Comparison of ENCODE assay signal across 16 cellular contexts in the genomic region with DNA sequence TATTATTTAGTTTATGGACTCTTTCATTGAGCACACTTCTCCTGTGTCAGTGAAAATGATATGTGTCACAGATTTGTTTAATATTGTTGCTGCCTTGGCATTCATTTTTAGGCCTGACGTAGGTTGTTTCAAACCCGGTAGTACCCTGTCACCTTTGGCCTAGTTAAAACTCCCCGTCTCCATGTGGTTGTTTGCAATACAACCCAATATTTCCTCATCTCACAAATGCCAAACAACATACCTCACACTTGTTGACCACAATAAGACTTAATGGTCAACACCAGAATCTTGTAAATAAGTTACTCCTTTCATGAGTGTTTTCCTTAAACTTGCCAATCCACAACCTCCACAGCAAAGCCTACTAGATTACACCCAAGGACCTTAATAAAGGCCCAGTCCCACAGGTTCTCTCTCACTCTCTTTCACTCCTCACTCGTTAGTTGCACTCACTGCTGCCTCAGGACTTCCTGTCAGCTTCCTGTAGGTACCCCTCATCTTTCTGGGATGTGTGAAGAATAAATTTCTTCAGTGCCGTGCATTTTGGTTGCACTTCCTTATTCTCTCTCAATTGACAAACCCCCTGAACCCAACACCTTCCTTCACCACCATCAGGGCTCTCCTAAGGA. TPM values are rescaled to one million over a fixed set of nuclear protein-coding genes. Genes with fewer than 3 reads are reported as not detected.
DNase-seq lines count a peak whose midpoint lies in the region; ATAC-seq and TF ChIP-seq lines count a peak whose summit lies in the region.
"Had no signal": no experiment of that assay in that cellular context is flagged by ENCODE, and none has a peak within 500 bp of the region (broad histone marks: within the 10 kb centered on the region; RNA-seq: fewer than 3 reads in every experiment).

No MANE protein-coding gene starts in this region.

- ATAC-seq in HG03565 (IDR thresholded peaks at IDR 0.05; ENCODE audit: unreplicated experiment) (no peak), GM19397 (IDR thresholded peaks at IDR 0.05; ENCODE audit: unreplicated experiment) (no peak)
- ATAC-seq: GM23338 had no signal

- H3K9me3 Mint-ChIP-seq in neural progenitor cell: no peaks in the 10 kb centered on the region
- H3K9me3 Mint-ChIP-seq in activated naive CD4-positive, alpha-beta T cell treated with anti-CD3 and anti-CD28 coated beads, Interleukin-2, amount 10 ng/mL, durations not matched to agents 7 days and 5 days: no peaks in the 10 kb centered on the region
- H3K9me3 Mint-ChIP-seq: GM23338 had no signal

- no peaks in the 10 kb centered on the region for H3K36me3 ChIP-seq in neural progenitor cell

- peak overlapping the region; percentile 22 for H2AFZ ChIP-seq in neural progenitor cell (replicated peaks)
- H2AFZ ChIP-seq: GM23338 had no signal

- H3K4me1 Mint-ChIP-seq in neural progenitor cell: no peaks in the 10 kb centered on the region
- H3K4me1 Mint-ChIP-seq in activated naive CD4-positive, alpha-beta T cell treated with anti-CD3 and anti-CD28 coated beads, Interleukin-2, amount 10 ng/mL, durations not matched to agents 7 days and 5 days: no peaks in the 10 kb centered on the region
- H3K4me1 Mint-ChIP-seq: CD4-positive, alpha-beta memory T cell; GM23338 had no signal

- H3K4me1 ChIP-seq in neural progenitor cell: no peaks in the 10 kb centered on the region

- no peaks in the 10 kb centered on the region for H3K9me3 ChIP-seq in neural progenitor cell (ENCODE audit: low read depth)

- no peaks in the 10 kb centered on the region for H3F3A ChIP-seq in neural progenitor cell (ENCODE audit: low read depth)

- no peaks in the 10 kb centered on the region for H3K36me3 Mint-ChIP-seq in neural progenitor cell
- H3K36me3 Mint-ChIP-seq in activated naive CD4-positive, alpha-beta T cell treated with anti-CD3 and anti-CD28 coated beads, Interleukin-2, amount 10 ng/mL, durations not matched to agents 7 days and 5 days: no peaks in the 10 kb centered on the region
- H3K36me3 Mint-ChIP-seq: CD4-positive, alpha-beta memory T cell had no signal

- no peak overlapping the region for H3K27ac Mint-ChIP-seq in neural progenitor cell
- H3K27ac Mint-ChIP-seq in activated naive CD4-positive, alpha-beta T cell treated with anti-CD3 and anti-CD28 coated beads, Interleukin-2, amount 10 ng/mL, durations not matched to agents 7 days and 5 days: no peak overlapping the region
- H3K27ac Mint-ChIP-seq: GM23338 had no signal

- H3K27me3 Mint-ChIP-seq in neural progenitor cell (ENCODE audit: insufficient read depth, low read depth): no peaks in the 10 kb centered on the region
- no peaks in the 10 kb centered on the region for H3K27me3 Mint-ChIP-seq in activated naive CD4-positive, alpha-beta T cell treated with anti-CD3 and anti-CD28 coated beads, Interleukin-2, amount 10 ng/mL, durations not matched to agents 7 days and 5 days
- H3K27me3 Mint-ChIP-seq: CD4-positive, alpha-beta memory T cell had no signal

- peak; percentile 45 for DNase-seq in GM04503 (ENCODE audit: low read depth)
- DNase-seq in amniotic epithelial cell (ENCODE audit: low read depth): peak; percentile 40
- DNase-seq in fibroblast of mammary gland (ENCODE audit: low read depth): peak; percentile 11
- DNase-seq in neural progenitor cell (ENCODE audit: low spot score): no peak
- DNase-seq in activated naive CD4-positive, alpha-beta T cell treated with anti-CD3 and anti-CD28 coated beads, Interleukin-2, amount 10 ng/mL, durations not matched to agents 7 days and 5 days: no peak
- DNase-seq in 8988T: no peak
- DNase-seq: CD4-positive, alpha-beta memory T cell; KBM-7; NCI-H1048; NCI-H1436 treated with DMSO at 0.1 percent for 48 hours; NCI-H2029 treated with DMSO at 0.1 percent for 48 hours; NCI-H510A treated with DMSO at 0.1 percent for 48 hours; NCI-H82 had no signal

- H3K27ac ChIP-seq in neural progenitor cell: no peak overlapping the region

- TF ChIP-seq CTCF in fibroblast of mammary gland (conservative IDR thresholded peaks at IDR 0.05; ENCODE audit: control insufficient read depth, insufficient read depth, low read depth, low read length): no peak
- TF ChIP-seq CTCF in neural progenitor cell (IDR thresholded peaks at IDR 0.05): no peak

- no peaks in the 10 kb centered on the region for H3K79me2 ChIP-seq in neural progenitor cell (ENCODE audit: low read depth)

- no peak overlapping the region for H3K9ac ChIP-seq in neural progenitor cell

- H3K4me3 Mint-ChIP-seq in neural progenitor cell: no peak overlapping the region
- H3K4me3 Mint-ChIP-seq in activated naive CD4-positive, alpha-beta T cell treated with anti-CD3 and anti-CD28 coated beads, Interleukin-2, amount 10 ng/mL, durations not matched to agents 7 days and 5 days: no peak overlapping the region
- H3K4me3 Mint-ChIP-seq: CD4-positive, alpha-beta memory T cell; GM23338 had no signal

- CTCF ChIA-PET in activated naive CD4-positive, alpha-beta T cell treated with anti-CD3 and anti-CD28 coated beads, Interleukin-2, amount 10 ng/mL, durations not matched to agents 7 days and 5 days (lab: Charles Lee): no interaction called here

- no peaks in the 10 kb centered on the region for H3K27me3 ChIP-seq in neural progenitor cell

- H3K4me2 ChIP-seq in neural progenitor cell: no peak overlapping the region
- H3K4me2 ChIP-seq: GM23338 had no signal

- H3K4me3 ChIP-seq in fibroblast of mammary gland (ENCODE audit: control insufficient read depth, low read depth, low read length) (no peak overlapping the region), neural progenitor cell (no peak overlapping the region)
- H3K4me3 ChIP-seq: GM23338 had no signal

- H4K20me1 ChIP-seq in neural progenitor cell (ENCODE audit: low read depth): no peaks in the 10 kb centered on the region

RNA-seq across cellular contexts. Expression of a gene that starts 31.3 kb away (rescaled TPM):
- total RNA-seq in neural progenitor cell (ENCODE audit: low replicate concordance): not detected in 2 replicates
- total RNA-seq: CD4-positive, alpha-beta memory T cell; GM23338 had no signal

Comparison
In these comparisons a context has a peak if more than half of its experiments do, and no peak if none do; other contexts are left out.
1. DNase-seq: peak in GM04503 (single experiment), amniotic epithelial cell (single experiment) and fibroblast of mammary gland (single experiment); none in neural progenitor cell (single experiment), activated naive CD4-positive, alpha-beta T cell treated with anti-CD3 and anti-CD28 coated beads, Interleukin-2, amount 10 ng/mL, durations not matched to agents 7 days and 5 days (single experiment) and 8988T (single experiment).